In genomic region chr17:418421-418751, GRCh38 we compare ENCODE assay signal across 10 cellular contexts. TPM values are rescaled to one million over a fixed set of nuclear protein-coding genes. Genes with fewer than 3 reads are reported as not detected.
DNase-seq lines count a peak whose midpoint lies in the region; ATAC-seq and TF ChIP-seq lines count a peak whose summit lies in the region.
"Had no signal": no experiment of that assay in that cellular context is flagged by ENCODE, and none has a peak within 500 bp of the region (broad histone marks: within the 10 kb centered on the region; RNA-seq: fewer than 3 reads in every experiment).

No MANE protein-coding gene starts in this region.

- H3K36me3 Mint-ChIP-seq in activated naive CD8-positive, alpha-beta T cell: no peaks in the 10 kb centered on the region
- H3K36me3 Mint-ChIP-seq in stimulated activated effector memory CD8-positive, alpha-beta T cell treated with anti-CD3 and anti-CD28 coated beads, Interleukin-12 subunit alpha, Interleukin-12 subunit beta, amount 100 ng/mL, for 72 hours: peaks cover 16% of the 10 kb centered on the region

- H3K4me3 ChIP-seq in Loucy (ENCODE audit: low read length, poor library complexity, severe bottlenecking) (peak overlapping the region; percentile 67), gastrocnemius medialis (no peak overlapping the region)
- H3K4me3 ChIP-seq: ovary, tibial artery had no signal

- H3K36me3 ChIP-seq in Loucy (ENCODE audit: insufficient read depth, low read length) (no peaks in the 10 kb centered on the region), gastrocnemius medialis (peaks cover 0 to 6% of the 10 kb centered on the region in 2 donors)
- H3K36me3 ChIP-seq: ovary had no signal

- intact Hi-C loops in gastrocnemius medialis (cut with DNase I; ENCODE audit: low total_unique reads): no loop called here

- H3F3A ChIP-seq in Loucy (ENCODE audit: low read depth): peaks cover 19% of the 10 kb centered on the region

- H3K27me3 Mint-ChIP-seq in activated naive CD8-positive, alpha-beta T cell: no peaks in the 10 kb centered on the region

- H3K9ac ChIP-seq in Loucy (ENCODE audit: low read depth, low read length, poor library complexity, severe bottlenecking): peak overlapping the region; percentile 99

- no peak overlapping the region for H2AFZ ChIP-seq in Loucy (ENCODE audit: low read length)

- no peak for TF ChIP-seq CTCF in Loucy (conservative IDR thresholded peaks at IDR 0.05; ENCODE audit: low read length)
- no peak for TF ChIP-seq CTCF in GM20000 (IDR thresholded peaks at IDR 0.05; ENCODE audit: extremely low read depth, missing control alignments)
- TF ChIP-seq CTCF in gastrocnemius medialis (IDR thresholded peaks at IDR 0.05 in 4 of 5, conservative IDR thresholded peaks at IDR 0.05 in 1 of 5): no peak

- H3K4me1 Mint-ChIP-seq in activated naive CD8-positive, alpha-beta T cell (ENCODE audit: low read depth): peaks cover 77% of the 10 kb centered on the region
- H3K4me1 Mint-ChIP-seq in stimulated activated effector memory CD8-positive, alpha-beta T cell treated with anti-CD3 and anti-CD28 coated beads, Interleukin-12 subunit alpha, Interleukin-12 subunit beta, amount 100 ng/mL, for 72 hours: peaks cover 64% of the 10 kb centered on the region

- peak overlapping the region; percentile 99 for H3K27ac Mint-ChIP-seq in activated naive CD8-positive, alpha-beta T cell
- H3K27ac Mint-ChIP-seq in stimulated activated effector memory CD8-positive, alpha-beta T cell treated with anti-CD3 and anti-CD28 coated beads, Interleukin-12 subunit alpha, Interleukin-12 subunit beta, amount 100 ng/mL, for 72 hours: peak overlapping the region; percentile 96

- H3K27ac ChIP-seq in gastrocnemius medialis: no peak overlapping the region
- H3K27ac ChIP-seq: ovary, tibial artery had no signal

- H3K4me2 ChIP-seq in Loucy (ENCODE audit: low read depth, low read length, poor library complexity, severe bottlenecking): peak overlapping the region; percentile 99

- peaks cover 81% of the 10 kb centered on the region for H3K4me1 ChIP-seq in Loucy (ENCODE audit: insufficient read depth, low read length, poor library complexity, severe bottlenecking)
- no peaks in the 10 kb centered on the region for H3K4me1 ChIP-seq in gastrocnemius medialis
- H3K4me1 ChIP-seq: tibial artery had no signal

- no peaks in the 10 kb centered on the region for H3K9me3 Mint-ChIP-seq in activated naive CD8-positive, alpha-beta T cell (ENCODE audit: low read depth)
- H3K9me3 Mint-ChIP-seq in stimulated activated effector memory CD8-positive, alpha-beta T cell treated with anti-CD3 and anti-CD28 coated beads, Interleukin-12 subunit alpha, Interleukin-12 subunit beta, amount 100 ng/mL, for 72 hours: no peaks in the 10 kb centered on the region

- in situ Hi-C loops in gastrocnemius medialis (cut with MboI; ENCODE audit: low sequenced_read_pairs in 4 of 4): no loop called here

- peak overlapping the region; percentile 64 for H3K4me3 Mint-ChIP-seq in activated naive CD8-positive, alpha-beta T cell
- H3K4me3 Mint-ChIP-seq in stimulated activated effector memory CD8-positive, alpha-beta T cell treated with anti-CD3 and anti-CD28 coated beads, Interleukin-12 subunit alpha, Interleukin-12 subunit beta, amount 100 ng/mL, for 72 hours: peak overlapping the region; percentile 74

- no peaks in the 10 kb centered on the region for H4K20me1 ChIP-seq in Loucy (ENCODE audit: insufficient read depth, low read length, poor library complexity, severe bottlenecking)

- DNase-seq in activated CD4-positive, alpha-beta T cell treated with anti-CD3 and anti-CD28 coated beads for 1 hour: peak; percentile 42
- no peak for DNase-seq in stimulated activated effector memory CD8-positive, alpha-beta T cell treated with anti-CD3 and anti-CD28 coated beads, Interleukin-12 subunit alpha, Interleukin-12 subunit beta, amount 100 ng/mL, for 72 hours (ENCODE audit: low spot score in 2 of 2)
- DNase-seq in GM20000 (ENCODE audit: low spot score) (no peak), NCI-H446 (lab: John Stamatoyannopoulos, UW) (no peak), gastrocnemius medialis (no peak)
- DNase-seq: IMR-90, ovary, tibial artery had no signal

- ATAC-seq in stimulated activated effector memory CD8-positive, alpha-beta T cell treated with anti-CD3 and anti-CD28 coated beads, Interleukin-12 subunit alpha, Interleukin-12 subunit beta, amount 100 ng/mL, for 72 hours: peak; percentile 77
- ATAC-seq in gastrocnemius medialis: no peak

- no peak for TF ChIP-seq POLR2A in gastrocnemius medialis (IDR thresholded peaks at IDR 0.05)

- no peaks in the 10 kb centered on the region for H3K9me3 ChIP-seq in Loucy (ENCODE audit: insufficient read depth, low read depth, low read length)
- no peaks in the 10 kb centered on the region for H3K9me3 ChIP-seq in gastrocnemius medialis
- H3K9me3 ChIP-seq: ovary, tibial artery had no signal

- H3K79me2 ChIP-seq in Loucy (ENCODE audit: insufficient read depth, low read length): peaks cover 13% of the 10 kb centered on the region; the same call in 1 of the 2 replicates

- H3K9me2 ChIP-seq in Loucy (replicated peaks; ENCODE audit: low read depth, low read length): no peaks in the 10 kb centered on the region

- no peaks in the 10 kb centered on the region for H3K27me3 ChIP-seq in Loucy (ENCODE audit: insufficient read depth, low read length, poor library complexity, severe bottlenecking)
- no peaks in the 10 kb centered on the region for H3K27me3 ChIP-seq in gastrocnemius medialis
- H3K27me3 ChIP-seq: ovary had no signal

RNA-seq across cellular contexts. Expression of gene RFLNB, which starts 27.4 kb away (rescaled TPM):
- 10 to 100 TPM in 1 of 4 donors, 1 to 10 TPM in 3; 5.5 to 11.0 (median 5.6) TPM for total RNA-seq in gastrocnemius medialis
